1 cellular context compared by ENCODE assay signal in the genomic region with DNA sequence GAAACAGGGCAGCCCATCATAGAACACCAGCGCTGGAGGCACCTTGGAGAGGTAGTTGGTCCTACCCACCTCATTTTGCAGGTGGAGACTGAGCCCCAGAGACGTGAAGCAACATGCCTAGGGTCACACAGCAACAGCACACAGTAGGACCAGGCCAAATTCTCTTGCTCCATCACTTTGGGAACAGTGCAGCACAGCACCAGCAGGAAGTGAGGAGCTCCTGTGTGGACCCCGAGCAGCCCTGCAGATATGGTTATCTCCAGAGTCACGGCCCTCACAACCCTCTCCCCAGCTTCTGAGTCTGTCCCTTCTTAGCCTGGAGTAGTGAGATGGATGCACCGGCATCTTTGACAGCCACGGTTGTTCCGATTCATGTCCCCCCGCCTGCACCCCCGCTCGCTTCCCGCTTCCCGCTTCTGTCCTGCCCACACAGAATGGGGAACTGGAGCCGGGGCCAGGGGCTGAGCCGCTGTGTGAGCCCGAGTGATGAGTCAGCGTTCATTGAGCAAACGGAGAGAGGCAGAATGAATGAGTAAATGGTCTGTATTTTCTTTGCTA.
A peak's percentile ranks its signal among the peaks of the same experiment; 100 is the strongest.
TF ChIP-seq lines count a peak whose summit lies in the region.

No MANE protein-coding gene starts in this region.

TF ChIP-seq in K562, 482 proteins besides CTCF, POLR2A, EP300 and RAD21 (continued from another document and continues in another):
- TF ChIP-seq, protein P1, sequence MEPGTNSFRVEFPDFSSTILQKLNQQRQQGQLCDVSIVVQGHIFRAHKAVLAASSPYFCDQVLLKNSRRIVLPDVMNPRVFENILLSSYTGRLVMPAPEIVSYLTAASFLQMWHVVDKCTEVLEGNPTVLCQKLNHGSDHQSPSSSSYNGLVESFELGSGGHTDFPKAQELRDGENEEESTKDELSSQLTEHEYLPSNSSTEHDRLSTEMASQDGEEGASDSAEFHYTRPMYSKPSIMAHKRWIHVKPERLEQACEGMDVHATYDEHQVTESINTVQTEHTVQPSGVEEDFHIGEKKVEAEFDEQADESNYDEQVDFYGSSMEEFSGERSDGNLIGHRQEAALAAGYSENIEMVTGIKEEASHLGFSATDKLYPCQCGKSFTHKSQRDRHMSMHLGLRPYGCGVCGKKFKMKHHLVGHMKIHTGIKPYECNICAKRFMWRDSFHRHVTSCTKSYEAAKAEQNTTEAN (CRISPR knock-in tag; IDR thresholded peaks at IDR 0.05) = no peak
- TF ChIP-seq SRSF1 (IDR thresholded peaks at IDR 0.05; ENCODE audit: low read depth, low read length) = no peak
- no peak for TF ChIP-seq DIDO1 (tag; IDR thresholded peaks at IDR 0.05; ENCODE audit: low read depth)
- TF ChIP-seq BCOR (IDR thresholded peaks at IDR 0.05) = no peak
- no peak for TF ChIP-seq E2F3 (CRISPR knock-in tag; IDR thresholded peaks at IDR 0.05)
- no peak for TF ChIP-seq EZH2 (IDR thresholded peaks at IDR 0.05; ENCODE audit: borderline replicate concordance, low read depth, low read length)
- TF ChIP-seq NFXL1 (CRISPR knock-in tag; IDR thresholded peaks at IDR 0.05) = no peak
- TF ChIP-seq, protein P2, sequence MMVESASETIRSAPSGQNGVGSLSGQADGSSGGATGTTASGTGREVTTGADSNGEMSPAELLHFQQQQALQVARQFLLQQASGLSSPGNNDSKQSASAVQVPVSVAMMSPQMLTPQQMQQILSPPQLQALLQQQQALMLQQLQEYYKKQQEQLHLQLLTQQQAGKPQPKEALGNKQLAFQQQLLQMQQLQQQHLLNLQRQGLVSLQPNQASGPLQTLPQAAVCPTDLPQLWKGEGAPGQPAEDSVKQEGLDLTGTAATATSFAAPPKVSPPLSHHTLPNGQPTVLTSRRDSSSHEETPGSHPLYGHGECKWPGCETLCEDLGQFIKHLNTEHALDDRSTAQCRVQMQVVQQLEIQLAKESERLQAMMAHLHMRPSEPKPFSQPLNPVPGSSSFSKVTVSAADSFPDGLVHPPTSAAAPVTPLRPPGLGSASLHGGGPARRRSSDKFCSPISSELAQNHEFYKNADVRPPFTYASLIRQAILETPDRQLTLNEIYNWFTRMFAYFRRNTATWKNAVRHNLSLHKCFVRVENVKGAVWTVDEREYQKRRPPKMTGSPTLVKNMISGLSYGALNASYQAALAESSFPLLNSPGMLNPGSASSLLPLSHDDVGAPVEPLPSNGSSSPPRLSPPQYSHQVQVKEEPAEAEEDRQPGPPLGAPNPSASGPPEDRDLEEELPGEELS (CRISPR knock-in tag; IDR thresholded peaks at IDR 0.05; ENCODE audit: borderline replicate concordance) = no peak
- TF ChIP-seq, protein P3, sequence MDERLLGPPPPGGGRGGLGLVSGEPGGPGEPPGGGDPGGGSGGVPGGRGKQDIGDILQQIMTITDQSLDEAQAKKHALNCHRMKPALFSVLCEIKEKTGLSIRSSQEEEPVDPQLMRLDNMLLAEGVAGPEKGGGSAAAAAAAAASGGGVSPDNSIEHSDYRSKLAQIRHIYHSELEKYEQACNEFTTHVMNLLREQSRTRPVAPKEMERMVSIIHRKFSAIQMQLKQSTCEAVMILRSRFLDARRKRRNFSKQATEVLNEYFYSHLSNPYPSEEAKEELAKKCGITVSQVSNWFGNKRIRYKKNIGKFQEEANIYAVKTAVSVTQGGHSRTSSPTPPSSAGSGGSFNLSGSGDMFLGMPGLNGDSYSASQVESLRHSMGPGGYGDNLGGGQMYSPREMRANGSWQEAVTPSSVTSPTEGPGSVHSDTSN (CRISPR knock-in tag; IDR thresholded peaks at IDR 0.05; ENCODE audit: low read depth) = no peak
- TF ChIP-seq, protein P3 (tag; conservative IDR thresholded peaks at IDR 0.05; ENCODE audit: low read depth) = no peak
- TF ChIP-seq KDM5B (IDR thresholded peaks at IDR 0.05; ENCODE audit: insufficient replicate concordance, low read depth, low read length) = no peak
- TF ChIP-seq, protein P4, sequence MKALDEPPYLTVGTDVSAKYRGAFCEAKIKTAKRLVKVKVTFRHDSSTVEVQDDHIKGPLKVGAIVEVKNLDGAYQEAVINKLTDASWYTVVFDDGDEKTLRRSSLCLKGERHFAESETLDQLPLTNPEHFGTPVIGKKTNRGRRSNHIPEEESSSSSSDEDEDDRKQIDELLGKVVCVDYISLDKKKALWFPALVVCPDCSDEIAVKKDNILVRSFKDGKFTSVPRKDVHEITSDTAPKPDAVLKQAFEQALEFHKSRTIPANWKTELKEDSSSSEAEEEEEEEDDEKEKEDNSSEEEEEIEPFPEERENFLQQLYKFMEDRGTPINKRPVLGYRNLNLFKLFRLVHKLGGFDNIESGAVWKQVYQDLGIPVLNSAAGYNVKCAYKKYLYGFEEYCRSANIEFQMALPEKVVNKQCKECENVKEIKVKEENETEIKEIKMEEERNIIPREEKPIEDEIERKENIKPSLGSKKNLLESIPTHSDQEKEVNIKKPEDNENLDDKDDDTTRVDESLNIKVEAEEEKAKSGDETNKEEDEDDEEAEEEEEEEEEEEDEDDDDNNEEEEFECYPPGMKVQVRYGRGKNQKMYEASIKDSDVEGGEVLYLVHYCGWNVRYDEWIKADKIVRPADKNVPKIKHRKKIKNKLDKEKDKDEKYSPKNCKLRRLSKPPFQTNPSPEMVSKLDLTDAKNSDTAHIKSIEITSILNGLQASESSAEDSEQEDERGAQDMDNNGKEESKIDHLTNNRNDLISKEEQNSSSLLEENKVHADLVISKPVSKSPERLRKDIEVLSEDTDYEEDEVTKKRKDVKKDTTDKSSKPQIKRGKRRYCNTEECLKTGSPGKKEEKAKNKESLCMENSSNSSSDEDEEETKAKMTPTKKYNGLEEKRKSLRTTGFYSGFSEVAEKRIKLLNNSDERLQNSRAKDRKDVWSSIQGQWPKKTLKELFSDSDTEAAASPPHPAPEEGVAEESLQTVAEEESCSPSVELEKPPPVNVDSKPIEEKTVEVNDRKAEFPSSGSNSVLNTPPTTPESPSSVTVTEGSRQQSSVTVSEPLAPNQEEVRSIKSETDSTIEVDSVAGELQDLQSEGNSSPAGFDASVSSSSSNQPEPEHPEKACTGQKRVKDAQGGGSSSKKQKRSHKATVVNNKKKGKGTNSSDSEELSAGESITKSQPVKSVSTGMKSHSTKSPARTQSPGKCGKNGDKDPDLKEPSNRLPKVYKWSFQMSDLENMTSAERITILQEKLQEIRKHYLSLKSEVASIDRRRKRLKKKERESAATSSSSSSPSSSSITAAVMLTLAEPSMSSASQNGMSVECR (CRISPR knock-in tag; IDR thresholded peaks at IDR 0.05) = no peak
- no peak for TF ChIP-seq MCM2 (IDR thresholded peaks at IDR 0.05; ENCODE audit: low read depth)
- no peak for TF ChIP-seq HNRNPLL (IDR thresholded peaks at IDR 0.05; ENCODE audit: low read depth, low read length, poor library complexity, severe bottlenecking)
- no peak for TF ChIP-seq HIVEP1 (CRISPR knock-in tag; IDR thresholded peaks at IDR 0.05)
- TF ChIP-seq RBM14 (IDR thresholded peaks at IDR 0.05; ENCODE audit: borderline replicate concordance, insufficient read depth, low read depth, low read length) = no peak
- no peak for TF ChIP-seq CBX2 (IDR thresholded peaks at IDR 0.05; ENCODE audit: insufficient read depth, low read length, poor library complexity, severe bottlenecking)
- TF ChIP-seq IRF2 (CRISPR knock-in tag; IDR thresholded peaks at IDR 0.05) = no peak
- TF ChIP-seq, protein P5, sequence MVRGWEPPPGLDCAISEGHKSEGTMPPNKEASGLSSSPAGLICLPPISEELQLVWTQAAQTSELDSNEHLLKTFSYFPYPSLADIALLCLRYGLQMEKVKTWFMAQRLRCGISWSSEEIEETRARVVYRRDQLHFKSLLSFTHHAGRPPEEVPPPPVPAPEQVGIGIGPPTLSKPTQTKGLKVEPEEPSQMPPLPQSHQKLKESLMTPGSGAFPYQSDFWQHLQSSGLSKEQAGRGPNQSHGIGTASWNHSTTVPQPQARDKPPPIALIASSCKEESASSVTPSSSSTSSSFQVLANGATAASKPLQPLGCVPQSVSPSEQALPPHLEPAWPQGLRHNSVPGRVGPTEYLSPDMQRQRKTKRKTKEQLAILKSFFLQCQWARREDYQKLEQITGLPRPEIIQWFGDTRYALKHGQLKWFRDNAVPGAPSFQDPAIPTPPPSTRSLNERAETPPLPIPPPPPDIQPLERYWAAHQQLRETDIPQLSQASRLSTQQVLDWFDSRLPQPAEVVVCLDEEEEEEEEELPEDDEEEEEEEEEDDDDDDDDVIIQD (CRISPR knock-in tag; IDR thresholded peaks at IDR 0.05) = no peak
- no peak for TF ChIP-seq LEF1 (IDR thresholded peaks at IDR 0.05)
- TF ChIP-seq EGR1 (conservative IDR thresholded peaks at IDR 0.05) = peak; percentile 50
- TF ChIP-seq SREBF2 (CRISPR knock-in tag; IDR thresholded peaks at IDR 0.05) = no peak
- TF ChIP-seq NEUROD1 (IDR thresholded peaks at IDR 0.05; ENCODE audit: borderline replicate concordance, low read depth, low read length, partially characterized antibody) = no peak
- TF ChIP-seq, protein P6, sequence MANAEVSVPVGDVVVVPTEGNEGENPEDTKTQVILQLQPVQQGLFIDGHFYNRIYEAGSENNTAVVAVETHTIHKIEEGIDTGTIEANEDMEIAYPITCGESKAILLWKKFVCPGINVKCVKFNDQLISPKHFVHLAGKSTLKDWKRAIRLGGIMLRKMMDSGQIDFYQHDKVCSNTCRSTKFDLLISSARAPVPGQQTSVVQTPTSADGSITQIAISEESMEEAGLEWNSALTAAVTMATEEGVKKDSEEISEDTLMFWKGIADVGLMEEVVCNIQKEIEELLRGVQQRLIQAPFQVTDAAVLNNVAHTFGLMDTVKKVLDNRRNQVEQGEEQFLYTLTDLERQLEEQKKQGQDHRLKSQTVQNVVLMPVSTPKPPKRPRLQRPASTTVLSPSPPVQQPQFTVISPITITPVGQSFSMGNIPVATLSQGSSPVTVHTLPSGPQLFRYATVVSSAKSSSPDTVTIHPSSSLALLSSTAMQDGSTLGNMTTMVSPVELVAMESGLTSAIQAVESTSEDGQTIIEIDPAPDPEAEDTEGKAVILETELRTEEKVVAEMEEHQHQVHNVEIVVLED (CRISPR knock-in tag; IDR thresholded peaks at IDR 0.05) = no peak
- no peak for TF ChIP-seq ZNF146 (CRISPR knock-in tag; IDR thresholded peaks at IDR 0.05; ENCODE audit: unreplicated experiment)
- no peak for TF ChIP-seq SAFB2 (IDR thresholded peaks at IDR 0.05; ENCODE audit: borderline replicate concordance, low read depth, low read length, severe bottlenecking)
- TF ChIP-seq HNRNPH1 (optimal IDR thresholded peaks at IDR 0.05; ENCODE audit: low read depth, low read length) = no peak
- no peak for TF ChIP-seq NRF1 (conservative IDR thresholded peaks at IDR 0.05 in 1 of 2, IDR thresholded peaks at IDR 0.05 in 1 of 2)
- no peak for TF ChIP-seq ZNF561 (CRISPR knock-in tag; conservative IDR thresholded peaks at IDR 0.05)
- TF ChIP-seq SIX5 (IDR thresholded peaks at IDR 0.05; ENCODE audit: borderline replicate concordance in 1 of 2, insufficient read depth in 1 of 2, low read depth in 1 of 2, low read length in 2 of 2) = no peak
- TF ChIP-seq, protein P7, sequence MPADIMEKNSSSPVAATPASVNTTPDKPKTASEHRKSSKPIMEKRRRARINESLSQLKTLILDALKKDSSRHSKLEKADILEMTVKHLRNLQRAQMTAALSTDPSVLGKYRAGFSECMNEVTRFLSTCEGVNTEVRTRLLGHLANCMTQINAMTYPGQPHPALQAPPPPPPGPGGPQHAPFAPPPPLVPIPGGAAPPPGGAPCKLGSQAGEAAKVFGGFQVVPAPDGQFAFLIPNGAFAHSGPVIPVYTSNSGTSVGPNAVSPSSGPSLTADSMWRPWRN (IDR thresholded peaks at IDR 0.05; ENCODE audit: low read depth) = no peak
- no peak for TF ChIP-seq ZNF41 (CRISPR knock-in tag; conservative IDR thresholded peaks at IDR 0.05)
- no peak for TF ChIP-seq MTF1 (CRISPR knock-in tag; IDR thresholded peaks at IDR 0.05; ENCODE audit: borderline replicate concordance)
- TF ChIP-seq THRAP3 (IDR thresholded peaks at IDR 0.05; ENCODE audit: borderline replicate concordance) = no peak
- no peak for TF ChIP-seq ZNF12 (CRISPR knock-in tag; IDR thresholded peaks at IDR 0.05)
- TF ChIP-seq, protein P8, sequence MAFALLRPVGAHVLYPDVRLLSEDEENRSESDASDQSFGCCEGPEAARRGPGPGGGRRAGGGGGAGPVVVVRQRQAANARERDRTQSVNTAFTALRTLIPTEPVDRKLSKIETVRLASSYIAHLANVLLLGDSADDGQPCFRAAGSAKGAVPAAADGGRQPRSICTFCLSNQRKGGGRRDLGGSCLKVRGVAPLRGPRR (CRISPR knock-in tag; IDR thresholded peaks at IDR 0.05) = no peak
- no peak for TF ChIP-seq RBM17 (IDR thresholded peaks at IDR 0.05; ENCODE audit: borderline replicate concordance, low read depth, low read length)
- no peak for TF ChIP-seq ZSCAN29 (IDR thresholded peaks at IDR 0.05)
- TF ChIP-seq, protein P9, sequence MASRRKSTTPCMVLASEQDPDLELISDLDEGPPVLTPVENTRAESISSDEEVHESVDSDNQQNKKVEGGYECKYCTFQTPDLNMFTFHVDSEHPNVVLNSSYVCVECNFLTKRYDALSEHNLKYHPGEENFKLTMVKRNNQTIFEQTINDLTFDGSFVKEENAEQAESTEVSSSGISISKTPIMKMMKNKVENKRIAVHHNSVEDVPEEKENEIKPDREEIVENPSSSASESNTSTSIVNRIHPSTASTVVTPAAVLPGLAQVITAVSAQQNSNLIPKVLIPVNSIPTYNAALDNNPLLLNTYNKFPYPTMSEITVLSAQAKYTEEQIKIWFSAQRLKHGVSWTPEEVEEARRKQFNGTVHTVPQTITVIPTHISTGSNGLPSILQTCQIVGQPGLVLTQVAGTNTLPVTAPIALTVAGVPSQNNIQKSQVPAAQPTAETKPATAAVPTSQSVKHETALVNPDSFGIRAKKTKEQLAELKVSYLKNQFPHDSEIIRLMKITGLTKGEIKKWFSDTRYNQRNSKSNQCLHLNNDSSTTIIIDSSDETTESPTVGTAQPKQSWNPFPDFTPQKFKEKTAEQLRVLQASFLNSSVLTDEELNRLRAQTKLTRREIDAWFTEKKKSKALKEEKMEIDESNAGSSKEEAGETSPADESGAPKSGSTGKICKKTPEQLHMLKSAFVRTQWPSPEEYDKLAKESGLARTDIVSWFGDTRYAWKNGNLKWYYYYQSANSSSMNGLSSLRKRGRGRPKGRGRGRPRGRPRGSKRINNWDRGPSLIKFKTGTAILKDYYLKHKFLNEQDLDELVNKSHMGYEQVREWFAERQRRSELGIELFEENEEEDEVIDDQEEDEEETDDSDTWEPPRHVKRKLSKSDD (conservative IDR thresholded peaks at IDR 0.05; ENCODE audit: low read length) = no peak
- TF ChIP-seq ATF7 (IDR thresholded peaks at IDR 0.05) = no peak
- peak; percentile 73; the same call in 1 of the 2 replicates for TF ChIP-seq ZBTB7A (IDR thresholded peaks at IDR 0.05; ENCODE audit: borderline replicate concordance, control insufficient read depth, low read depth, low read length)
- no peak for TF ChIP-seq POLR2H (tag; IDR thresholded peaks at IDR 0.05; ENCODE audit: low read depth)
- no peak for TF ChIP-seq NFRKB (IDR thresholded peaks at IDR 0.05; ENCODE audit: low read depth)
- no peak for TF ChIP-seq PRPF4 (IDR thresholded peaks at IDR 0.05; ENCODE audit: insufficient read depth, low read depth, low read length, poor library complexity, severe bottlenecking)
